In genomic region chr18:63160172-63160995, GRCh38 we compare ENCODE assay signal across 11 cellular contexts.
DNase-seq lines count a peak whose midpoint lies in the region; ATAC-seq and TF ChIP-seq lines count a peak whose summit lies in the region.
"Had no signal": no experiment of that assay in that cellular context is flagged by ENCODE, and none has a peak within 500 bp of the region (broad histone marks: within the 10 kb centered on the region; RNA-seq: fewer than 3 reads in every experiment).

No MANE protein-coding gene starts in this region.

- H3K9me3 ChIP-seq in suprapubic skin, result no peaks in the 10 kb centered on the region
- H3K9me3 ChIP-seq: SJCRH30 had no signal

- H3K4me1 ChIP-seq in suprapubic skin, result peaks cover 63% of the 10 kb centered on the region
- H3K4me1 ChIP-seq: SJCRH30 had no signal

- peaks cover 78 to 89% of the 10 kb centered on the region in 2 donors for H3K4me1 Mint-ChIP-seq in effector memory CD8-positive, alpha-beta T cell (ENCODE audit: low read depth in 2 of 2)

- peak overlapping the region; percentile 75 to 79 for H3K4me3 Mint-ChIP-seq in effector memory CD8-positive, alpha-beta T cell

- no peak for TF ChIP-seq CTCF in suprapubic skin (IDR thresholded peaks at IDR 0.05)

- peak overlapping the region; percentile 64 for H3K27ac ChIP-seq in suprapubic skin
- H3K27ac ChIP-seq: SJCRH30 had no signal

- peaks cover 2 to 7% of the 10 kb centered on the region in 2 donors for H3K9me3 Mint-ChIP-seq in effector memory CD8-positive, alpha-beta T cell

- no peak for TF ChIP-seq POLR2A in suprapubic skin (IDR thresholded peaks at IDR 0.05)

- no peaks in the 10 kb centered on the region for H3K27me3 Mint-ChIP-seq in effector memory CD8-positive, alpha-beta T cell

- H3K36me3 Mint-ChIP-seq in effector memory CD8-positive, alpha-beta T cell (ENCODE audit: insufficient read depth), result peaks cover 31% of the 10 kb centered on the region

- H3K27ac Mint-ChIP-seq in effector memory CD8-positive, alpha-beta T cell, result peak overlapping the region; percentile 97 to 99
- H3K27ac Mint-ChIP-seq: progenitor cell of endocrine pancreas had no signal

- 48% methylated on average over 13 of the region's 13 CpGs for WGBS in suprapubic skin

- H3K27me3 ChIP-seq in suprapubic skin, result no peaks in the 10 kb centered on the region
- H3K27me3 ChIP-seq: SJCRH30 had no signal

- ATAC-seq in effector memory CD8-positive, alpha-beta T cell (replicated peaks), result no peak

- peak; percentile 31 for DNase-seq in activated T-cell treated with anti-CD3 and anti-CD28 coated beads, Interleukin-2, amount 50 U/mL, for 1 hour
- DNase-seq in activated T-cell treated with anti-CD3 and anti-CD28 coated beads for 4 hours, result no peak
- peak; percentile 47 for DNase-seq in T-helper 22 cell (ENCODE audit: low read depth)
- no peak for DNase-seq in effector memory CD8-positive, alpha-beta T cell
- DNase-seq in suprapubic skin (ENCODE audit: low spot score in 2 of 2), result peak in 1 of 2 donors; percentile 21
- DNase-seq in DMS114 treated with DMSO at 0.1 percent for 48 hours (lab: John Stamatoyannopoulos, UW; ENCODE audit: unreplicated experiment), result no peak
- DNase-seq in nucleus accumbens (lab: John Stamatoyannopoulos, UW), result no peak
- no peak for DNase-seq in KBM-7
- DNase-seq: NCI-H1048, SJCRH30 had no signal

- TF ChIP-seq EP300 in suprapubic skin (IDR thresholded peaks at IDR 0.05), result no peak

- H3K36me3 ChIP-seq in suprapubic skin, result no peaks in the 10 kb centered on the region
- H3K36me3 ChIP-seq: SJCRH30 had no signal

- in situ Hi-C loops in KBM-7 (cut with MboI; ENCODE audit: low pct_unique_long_range_greater_than_20kb, low sequenced_read_pairs), result no loop called here

- H3K4me3 ChIP-seq in suprapubic skin, result no peak overlapping the region
- H3K4me3 ChIP-seq: SJCRH30 had no signal

Comparison
In these comparisons a context has a peak if more than half of its experiments do, and no peak if none do; other contexts are left out.
1. DNase-seq: peak in activated T-cell treated with anti-CD3 and anti-CD28 coated beads, Interleukin-2, amount 50 U/mL, for 1 hour (single experiment) and T-helper 22 cell (single experiment); none in activated T-cell treated with anti-CD3 and anti-CD28 coated beads for 4 hours (single experiment), effector memory CD8-positive, alpha-beta T cell (0 of 3), DMS114 treated with DMSO at 0.1 percent for 48 hours (single experiment), nucleus accumbens (0 of 56) and KBM-7 (single experiment).